Comparison of ENCODE assay signal across 22 cellular contexts in the genomic region with DNA sequence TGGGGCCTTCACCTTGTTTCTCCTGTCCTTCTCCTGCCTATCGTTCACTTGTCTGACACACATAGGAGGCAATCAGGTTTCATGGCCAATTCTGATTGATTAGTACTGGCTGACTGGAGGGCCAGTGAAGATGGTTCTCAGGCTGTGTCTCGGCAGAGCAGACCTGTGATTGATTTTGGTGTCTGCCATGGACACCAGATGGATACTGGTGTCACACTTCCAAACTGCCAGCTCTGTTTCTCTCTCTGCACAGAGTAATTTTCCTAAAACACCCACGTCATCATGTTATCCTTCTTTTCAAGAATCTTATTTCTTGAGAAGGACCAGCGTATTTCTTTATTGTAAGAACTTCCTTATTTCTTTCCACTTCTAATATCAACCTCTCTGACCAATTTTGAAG.
DNase-seq lines count a peak whose midpoint lies in the region; ATAC-seq and TF ChIP-seq lines count a peak whose summit lies in the region.
"Had no signal": no experiment of that assay in that cellular context is flagged by ENCODE, and none has a peak within 500 bp of the region (broad histone marks: within the 10 kb centered on the region; RNA-seq: fewer than 3 reads in every experiment).

No MANE protein-coding gene starts in this region.

- H3K9ac ChIP-seq in HUES64 (ENCODE audit: low read depth, low read length) = 0 out of 2 replicates have a peak overlapping the region, but pooled peaks have one; percentile 25
- H3K9ac ChIP-seq: KMS-11 had no signal

- no peaks in the 10 kb centered on the region for H3K9me3 Mint-ChIP-seq in activated CD4-positive, alpha-beta T cell treated with anti-CD3 and anti-CD28 coated beads for 36 hours (ENCODE audit: low read depth)
- H3K9me3 Mint-ChIP-seq in activated CD4-positive, alpha-beta T cell treated with anti-CD3 and anti-CD28 coated beads, Interleukin-2, amount 10 ng/mL, durations not matched to agents 24 days and 14 days = no peaks in the 10 kb centered on the region
- no peaks in the 10 kb centered on the region for H3K9me3 Mint-ChIP-seq in nephron
- H3K9me3 Mint-ChIP-seq: HFFc6 had no signal

- H3K4me1 Mint-ChIP-seq in activated CD4-positive, alpha-beta T cell treated with anti-CD3 and anti-CD28 coated beads for 36 hours = peaks cover 43% of the 10 kb centered on the region
- H3K4me1 Mint-ChIP-seq in activated CD4-positive, alpha-beta T cell treated with anti-CD3 and anti-CD28 coated beads, Interleukin-2, amount 10 ng/mL, durations not matched to agents 24 days and 14 days = peaks cover 20% of the 10 kb centered on the region
- H3K4me1 Mint-ChIP-seq in nephron = peaks cover 35% of the 10 kb centered on the region

- ATAC-seq in activated CD4-positive, alpha-beta T cell treated with anti-CD3 and anti-CD28 coated beads for 36 hours = no peak
- no peak for ATAC-seq in GM21723 (IDR thresholded peaks at IDR 0.05; ENCODE audit: unreplicated experiment)

- 93% methylated on average over 4 of the region's 4 CpGs for WGBS in HUES64

- no peaks in the 10 kb centered on the region for H3K27me3 ChIP-seq in HUES64 (ENCODE audit: insufficient read depth, low read length)

- no peaks in the 10 kb centered on the region for H3K36me3 ChIP-seq in HUES64 (ENCODE audit: insufficient read depth, low read length)

- intact Hi-C loops in activated CD4-positive, alpha-beta T cell treated with anti-CD3 and anti-CD28 coated beads for 36 hours (cut with DNase I, micrococcal nuclease) = no loop called here
- intact Hi-C loops in activated CD4-positive, alpha-beta T cell treated with anti-CD3 and anti-CD28 coated beads, Interleukin-2, amount 10 ng/mL, durations not matched to agents 24 days and 14 days (cut with micrococcal nuclease) = no loop called here

- H3K4me3 Mint-ChIP-seq in activated CD4-positive, alpha-beta T cell treated with anti-CD3 and anti-CD28 coated beads for 36 hours = no peak overlapping the region
- H3K4me3 Mint-ChIP-seq in activated CD4-positive, alpha-beta T cell treated with anti-CD3 and anti-CD28 coated beads, Interleukin-2, amount 10 ng/mL, durations not matched to agents 24 days and 14 days = no peak overlapping the region
- H3K4me3 Mint-ChIP-seq in nephron = no peak overlapping the region
- H3K4me3 Mint-ChIP-seq: HFFc6 had no signal

- H3K27me3 Mint-ChIP-seq in activated CD4-positive, alpha-beta T cell treated with anti-CD3 and anti-CD28 coated beads for 36 hours = no peaks in the 10 kb centered on the region
- no peaks in the 10 kb centered on the region for H3K27me3 Mint-ChIP-seq in activated CD4-positive, alpha-beta T cell treated with anti-CD3 and anti-CD28 coated beads, Interleukin-2, amount 10 ng/mL, durations not matched to agents 24 days and 14 days
- H3K27me3 Mint-ChIP-seq in nephron (ENCODE audit: low read depth) = no peaks in the 10 kb centered on the region

- no peak for DNase-seq in activated CD4-positive, alpha-beta T cell treated with anti-CD3 and anti-CD28 coated beads for 36 hours
- DNase-seq in activated CD4-positive, alpha-beta T cell treated with anti-CD3 and anti-CD28 coated beads, Interleukin-2, amount 10 ng/mL, durations not matched to agents 24 days and 14 days = no peak
- DNase-seq in cerebellar cortex (ENCODE audit: low spot score) = peak; percentile 72
- DNase-seq in inferior parietal cortex (ENCODE audit: extremely low spot score) = no peak
- DNase-seq in retina = no peak
- DNase-seq: AML-193, COR-L47, GF-D8, HFFc6, NCI-H1417 treated with DMSO at 0.1 percent for 48 hours, NCI-H187 treated with DMSO at 0.1 percent for 48 hours, NCI-H2227 treated with DMSO at 0.1 percent for 48 hours, NCI-H510A treated with DMSO at 0.1 percent for 48 hours, NCI-H774, OCI-M1, SHP77 had no signal

- H3K27ac Mint-ChIP-seq in activated CD4-positive, alpha-beta T cell treated with anti-CD3 and anti-CD28 coated beads for 36 hours = peak overlapping the region; percentile 40
- no peak overlapping the region for H3K27ac Mint-ChIP-seq in activated CD4-positive, alpha-beta T cell treated with anti-CD3 and anti-CD28 coated beads, Interleukin-2, amount 10 ng/mL, durations not matched to agents 24 days and 14 days
- H3K27ac Mint-ChIP-seq in nephron = peak overlapping the region in 2 of 3 experiments; percentile 7 to 32
- H3K27ac Mint-ChIP-seq: HFFc6 had no signal

- POLR2A ChIA-PET in activated CD4-positive, alpha-beta T cell treated with anti-CD3 and anti-CD28 coated beads for 36 hours (lab: Charles Lee) = no interaction called here

- no peak overlapping the region for H3K27ac ChIP-seq in HUES64 (ENCODE audit: low read depth, low read length)
- H3K27ac ChIP-seq: 22Rv1, C4-2B, KMS-11 had no signal

- H3K4me1 ChIP-seq in HUES64 (ENCODE audit: insufficient read depth, low read length) = peaks cover 18% of the 10 kb centered on the region

- no peaks in the 10 kb centered on the region for H3K36me3 Mint-ChIP-seq in activated CD4-positive, alpha-beta T cell treated with anti-CD3 and anti-CD28 coated beads for 36 hours (ENCODE audit: low read depth)
- H3K36me3 Mint-ChIP-seq in activated CD4-positive, alpha-beta T cell treated with anti-CD3 and anti-CD28 coated beads, Interleukin-2, amount 10 ng/mL, durations not matched to agents 24 days and 14 days (ENCODE audit: low read depth) = no peaks in the 10 kb centered on the region
- H3K36me3 Mint-ChIP-seq in nephron (ENCODE audit: low read depth) = no peaks in the 10 kb centered on the region

- CTCF ChIA-PET in activated CD4-positive, alpha-beta T cell treated with anti-CD3 and anti-CD28 coated beads for 36 hours (lab: Charles Lee) = interaction anchor here (0.7 kb wide), 1 partner anchor 278 kb away, joined by 3 read pairs; no protein-coding TSS in a partner anchor

- H3K9me3 ChIP-seq in HUES64 (ENCODE audit: insufficient read depth, low read depth, low read length) = no peaks in the 10 kb centered on the region

- no peak for TF ChIP-seq CTCF in nephron (IDR thresholded peaks at IDR 0.05; ENCODE audit: unreplicated experiment in 3 of 3)

- H3K4me3 ChIP-seq in HUES64 (ENCODE audit: low read length) = no peak overlapping the region
